11 cellular contexts compared by ENCODE assay signal in genomic region chr7:128437426-128438332, GRCh38. TPM values are rescaled to one million over a fixed set of nuclear protein-coding genes. Genes with fewer than 3 reads are reported as not detected.
DNase-seq lines count a peak whose midpoint lies in the region; ATAC-seq and TF ChIP-seq lines count a peak whose summit lies in the region.
"Had no signal": no experiment of that assay in that cellular context is flagged by ENCODE, and none has a peak within 500 bp of the region (broad histone marks: within the 10 kb centered on the region; RNA-seq: fewer than 3 reads in every experiment).

No MANE protein-coding gene starts in this region.

- H3K4me1 ChIP-seq in OCI-LY3 (ENCODE audit: low read length) = peaks cover 60% of the 10 kb centered on the region

- ATAC-seq in GM19035 (IDR thresholded peaks at IDR 0.05; ENCODE audit: unreplicated experiment) = peak; percentile 70
- ATAC-seq in HG02973 (IDR thresholded peaks at IDR 0.05; ENCODE audit: unreplicated experiment) = peak; percentile 59
- peak; percentile 92 for ATAC-seq in stimulated activated memory B cell treated with anti-CD40 and anti-IgM and Interleukin-4, amounts not matched to agents 10 μg/mL and 1 μg/mL and 100 μg/mL, for 72 hours
- ATAC-seq in GM18498 (IDR thresholded peaks at IDR 0.05; ENCODE audit: unreplicated experiment) = no peak
- ATAC-seq: activated CD4-positive, alpha-beta T cell treated with anti-CD3 and anti-CD28 coated beads for 36 hours had no signal

- H4K20me1 ChIP-seq in OCI-LY3 (ENCODE audit: insufficient read depth, low read length) = no peaks in the 10 kb centered on the region

- H3K9me3 ChIP-seq in OCI-LY3 (ENCODE audit: insufficient read depth, low read length) = no peaks in the 10 kb centered on the region

- peak overlapping the region; percentile 79 for H2AFZ ChIP-seq in OCI-LY3 (ENCODE audit: low read depth, low read length)

- H3K9ac ChIP-seq in OCI-LY3 (ENCODE audit: low read length) = peak overlapping the region; percentile 38

- peak overlapping the region; percentile 88 for H3K27ac ChIP-seq in OCI-LY3 (ENCODE audit: low read length)

- H3K36me3 ChIP-seq in OCI-LY3 (replicated peaks; ENCODE audit: low read depth, low read length) = no peaks in the 10 kb centered on the region

- peak overlapping the region; percentile 83 for H3K27ac Mint-ChIP-seq in stimulated activated memory B cell treated with anti-CD40 and anti-IgM and Interleukin-4, amounts not matched to agents 10 μg/mL and 1 μg/mL and 100 μg/mL, for 72 hours
- H3K27ac Mint-ChIP-seq in progenitor cell of endocrine pancreas = no peak overlapping the region
- H3K27ac Mint-ChIP-seq: activated CD4-positive, alpha-beta T cell treated with anti-CD3 and anti-CD28 coated beads for 36 hours had no signal

- no peaks in the 10 kb centered on the region for H3K9me3 Mint-ChIP-seq in stimulated activated memory B cell treated with anti-CD40 and anti-IgM and Interleukin-4, amounts not matched to agents 10 μg/mL and 1 μg/mL and 100 μg/mL, for 72 hours
- H3K9me3 Mint-ChIP-seq in progenitor cell of endocrine pancreas (ENCODE audit: low read depth) = no peaks in the 10 kb centered on the region

- peaks cover 25% of the 10 kb centered on the region for H3K4me1 Mint-ChIP-seq in stimulated activated memory B cell treated with anti-CD40 and anti-IgM and Interleukin-4, amounts not matched to agents 10 μg/mL and 1 μg/mL and 100 μg/mL, for 72 hours
- peaks cover 11% of the 10 kb centered on the region for H3K4me1 Mint-ChIP-seq in progenitor cell of endocrine pancreas (ENCODE audit: low read depth)
- H3K4me1 Mint-ChIP-seq: activated CD4-positive, alpha-beta T cell treated with anti-CD3 and anti-CD28 coated beads for 36 hours had no signal

- DNase-seq in progenitor cell of endocrine pancreas (ENCODE audit: low spot score, unreplicated experiment) (no peak), activated gamma-delta T cell treated with Interleukin-2 at 50 U/mL for 16 hours (no peak)
- DNase-seq: activated CD4-positive, alpha-beta T cell treated with anti-CD3 and anti-CD28 coated beads for 36 hours; activated naive CD4-positive, alpha-beta T cell; NCI-H2107 had no signal

- H3K79me2 ChIP-seq in OCI-LY3 (ENCODE audit: low read length) = no peaks in the 10 kb centered on the region

- H3K4me2 ChIP-seq in OCI-LY3 (ENCODE audit: low read length) = peak overlapping the region; percentile 65

- no peaks in the 10 kb centered on the region for H3K27me3 Mint-ChIP-seq in stimulated activated memory B cell treated with anti-CD40 and anti-IgM and Interleukin-4, amounts not matched to agents 10 μg/mL and 1 μg/mL and 100 μg/mL, for 72 hours
- peaks cover 3% of the 10 kb centered on the region for H3K27me3 Mint-ChIP-seq in progenitor cell of endocrine pancreas

- TF ChIP-seq CTCF in OCI-LY3 (IDR thresholded peaks at IDR 0.05; ENCODE audit: low read depth, low read length) (no peak), progenitor cell of endocrine pancreas (IDR thresholded peaks at IDR 0.05; ENCODE audit: unreplicated experiment) (no peak)

- H3K4me3 Mint-ChIP-seq in stimulated activated memory B cell treated with anti-CD40 and anti-IgM and Interleukin-4, amounts not matched to agents 10 μg/mL and 1 μg/mL and 100 μg/mL, for 72 hours = peak overlapping the region; percentile 42
- no peak overlapping the region for H3K4me3 Mint-ChIP-seq in progenitor cell of endocrine pancreas (ENCODE audit: low read depth)
- H3K4me3 Mint-ChIP-seq: activated CD4-positive, alpha-beta T cell treated with anti-CD3 and anti-CD28 coated beads for 36 hours had no signal

- no peaks in the 10 kb centered on the region for H3K27me3 ChIP-seq in OCI-LY3 (ENCODE audit: low read depth, low read length)

- H3K4me3 ChIP-seq in OCI-LY3 (ENCODE audit: low read length) = peak overlapping the region; percentile 54
- H3K4me3 ChIP-seq: skin epidermis had no signal

- H3K36me3 Mint-ChIP-seq in stimulated activated memory B cell treated with anti-CD40 and anti-IgM and Interleukin-4, amounts not matched to agents 10 μg/mL and 1 μg/mL and 100 μg/mL, for 72 hours = no peaks in the 10 kb centered on the region
- H3K36me3 Mint-ChIP-seq in progenitor cell of endocrine pancreas (ENCODE audit: insufficient read depth) = no peaks in the 10 kb centered on the region

RNA-seq across cellular contexts. Expression of gene HILPDA, which starts 18.0 kb away (rescaled TPM):
- total RNA-seq in progenitor cell of endocrine pancreas = 36.8 TPM in 2 replicates

RNA-seq across cellular contexts. Expression of gene IMPDH1, which starts 27.9 kb away (rescaled TPM):
- 23.4 and 28.4 TPM in 2 replicates for total RNA-seq in progenitor cell of endocrine pancreas

RNA-seq across cellular contexts. Expression of gene METTL2B, which starts 38.9 kb away (rescaled TPM):
- 36.9 and 37.0 TPM in 2 replicates for total RNA-seq in progenitor cell of endocrine pancreas
